8 cellular contexts compared by ENCODE assay signal in the genomic region with DNA sequence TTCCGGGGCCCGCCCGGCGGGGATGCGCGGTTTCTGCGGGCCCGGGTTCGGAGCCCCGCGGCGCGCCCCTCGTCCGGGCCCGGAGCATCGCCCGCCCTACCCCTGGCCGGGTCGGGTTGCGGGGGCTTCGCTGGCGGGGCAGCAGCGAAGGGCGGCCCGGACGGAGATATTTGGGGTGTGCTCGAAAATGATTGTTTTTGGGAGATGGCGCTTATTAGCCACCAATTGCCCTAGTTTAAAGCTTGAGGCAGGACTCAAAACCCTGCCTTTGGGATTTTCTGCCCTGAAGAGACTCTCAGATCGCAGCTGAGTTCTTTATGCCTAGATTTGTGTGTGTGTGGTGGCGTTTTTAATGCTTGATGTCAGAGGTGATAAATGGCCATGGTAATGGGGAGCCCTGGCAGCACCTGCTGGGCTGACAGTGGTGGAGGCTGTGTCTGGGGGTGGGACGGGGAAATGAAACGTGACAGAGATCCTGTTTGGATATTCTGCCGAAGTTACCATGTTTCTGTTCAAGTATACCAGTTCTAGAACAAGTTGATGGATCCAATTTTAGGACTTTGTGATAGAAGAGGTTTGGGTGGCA. TPM values are rescaled to one million over a fixed set of nuclear protein-coding genes. Genes with fewer than 3 reads are reported as not detected.
A peak's percentile ranks its signal among the peaks of the same experiment; 100 is the strongest.
DNase-seq lines count a peak whose midpoint lies in the region; ATAC-seq and TF ChIP-seq lines count a peak whose summit lies in the region.

No MANE protein-coding gene starts in this region.

- 0 to 1% (median 0%) methylated on average over 28 to 34 of the region's 34 CpGs for WGBS in psoas muscle, 3 donors

- intact Hi-C loops in psoas muscle (cut with DNase I): loop anchor here (2.0 to 5.0 kb wide), 3 partner anchors 60 to 186 kb away; a partner anchor contains a TSS

- no peaks in the 10 kb centered on the region for H3K36me3 ChIP-seq in psoas muscle (ENCODE audit: insufficient read depth in 1 of 2, low read depth in 1 of 2)

- peaks cover 17% of the 10 kb centered on the region for H3K4me1 Mint-ChIP-seq in activated CD8-positive, alpha-beta T cell treated with anti-CD3 and anti-CD28 coated beads, Interleukin-2, amount 10 ng/mL, durations not matched to agents 7 days and 5 days (ENCODE audit: low read depth)

- no peaks in the 10 kb centered on the region for H3K36me3 Mint-ChIP-seq in activated CD8-positive, alpha-beta T cell treated with anti-CD3 and anti-CD28 coated beads, Interleukin-2, amount 10 ng/mL, durations not matched to agents 7 days and 5 days (ENCODE audit: low read depth)

- H3K27me3 ChIP-seq in psoas muscle (ENCODE audit: insufficient read depth in 3 of 3, low read length in 2 of 3): no peaks in the 10 kb centered on the region

- peaks cover 28% of the 10 kb centered on the region for H3K27me3 Mint-ChIP-seq in activated CD8-positive, alpha-beta T cell treated with anti-CD3 and anti-CD28 coated beads, Interleukin-2, amount 10 ng/mL, durations not matched to agents 7 days and 5 days (ENCODE audit: low read depth)

- peak overlapping the region; percentile 76 for H3K27ac Mint-ChIP-seq in activated CD8-positive, alpha-beta T cell treated with anti-CD3 and anti-CD28 coated beads, Interleukin-2, amount 10 ng/mL, durations not matched to agents 7 days and 5 days

- H3K9me3 ChIP-seq in psoas muscle: no peaks in the 10 kb centered on the region

- TF ChIP-seq CTCF in fibroblast of villous mesenchyme (IDR thresholded peaks at IDR 0.05; ENCODE audit: insufficient read depth, low read depth, low read length): no peak
- TF ChIP-seq CTCF in psoas muscle (IDR thresholded peaks at IDR 0.05): no peak

- H3K27ac ChIP-seq in psoas muscle: peak overlapping the region; percentile 79

- POLR2A ChIA-PET in activated CD8-positive, alpha-beta T cell treated with anti-CD3 and anti-CD28 coated beads, Interleukin-2, amount 10 ng/mL, durations not matched to agents 7 days and 5 days (lab: Charles Lee): interaction anchor here (1.1 kb wide), 2 partner anchors 22 to 168 kb away, joined by 3 read pairs; no protein-coding TSS in a partner anchor

- H3K4me3 Mint-ChIP-seq in activated CD8-positive, alpha-beta T cell treated with anti-CD3 and anti-CD28 coated beads, Interleukin-2, amount 10 ng/mL, durations not matched to agents 7 days and 5 days: peak overlapping the region; percentile 86

- ATAC-seq in HG03565 (IDR thresholded peaks at IDR 0.05; ENCODE audit: unreplicated experiment) (peak; percentile 4), psoas muscle (no peak), HG03039 (IDR thresholded peaks at IDR 0.05; ENCODE audit: unreplicated experiment) (no peak)
- ATAC-seq in activated CD8-positive, alpha-beta T cell treated with anti-CD3 and anti-CD28 coated beads, Interleukin-2, amount 10 ng/mL, durations not matched to agents 7 days and 5 days: no peak

- DNase-seq in NCI-H2081 (lab: John Stamatoyannopoulos, UW) (peak; percentile 3 to 46), NCI-H2081 treated with DMSO at 0.1 percent for 48 hours (lab: John Stamatoyannopoulos, UW) (no peak), fibroblast of villous mesenchyme (ENCODE audit: low read depth) (no peak), psoas muscle (no peak), NCI-H187 treated with DMSO at 0.1 percent for 48 hours (lab: John Stamatoyannopoulos, UW) (no peak)
- DNase-seq in activated CD8-positive, alpha-beta T cell treated with anti-CD3 and anti-CD28 coated beads, Interleukin-2, amount 10 ng/mL, durations not matched to agents 7 days and 5 days: peak; percentile 46

- no peaks in the 10 kb centered on the region for H3K9me3 Mint-ChIP-seq in activated CD8-positive, alpha-beta T cell treated with anti-CD3 and anti-CD28 coated beads, Interleukin-2, amount 10 ng/mL, durations not matched to agents 7 days and 5 days (ENCODE audit: insufficient read depth)

- peaks cover 51% of the 10 kb centered on the region for H3K4me1 ChIP-seq in psoas muscle

- peak overlapping the region; percentile 88 for H3K4me3 ChIP-seq in fibroblast of villous mesenchyme (ENCODE audit: low read depth, low read length)
- peak overlapping the region; percentile 88 for H3K4me3 ChIP-seq in psoas muscle

- CTCF ChIA-PET in activated CD8-positive, alpha-beta T cell treated with anti-CD3 and anti-CD28 coated beads, Interleukin-2, amount 10 ng/mL, durations not matched to agents 7 days and 5 days (lab: Charles Lee): interaction anchor here (1.0 to 4.9 kb wide), 17 partner anchors 9 to 185 kb away, joined by 3 to 53 read pairs (median 5); a partner anchor contains a TSS

RNA-seq across cellular contexts. Expression of a gene that starts 0.6 kb away (rescaled TPM):
- total RNA-seq in activated CD8-positive, alpha-beta T cell treated with anti-CD3 and anti-CD28 coated beads, Interleukin-2, amount 10 ng/mL, durations not matched to agents 7 days and 5 days: 1 to 10 TPM; 5.2 to 6.2 TPM
- total RNA-seq in fibroblast of villous mesenchyme (8.1 and 10.4 TPM in 2 replicates), psoas muscle (10 to 100 TPM in 1 of 4 donors, 1 to 10 TPM in 3; 5.8 to 11.0 (median 6.9) TPM)
- 1 to 10 TPM; 2.6 to 9.8 (median 6.5) TPM for polyA plus RNA-seq in psoas muscle

RNA-seq across cellular contexts. Expression of a gene that starts 44.5 kb away (rescaled TPM):
- not detected for total RNA-seq in activated CD8-positive, alpha-beta T cell treated with anti-CD3 and anti-CD28 coated beads, Interleukin-2, amount 10 ng/mL, durations not matched to agents 7 days and 5 days
- total RNA-seq in fibroblast of villous mesenchyme: 12.1 and 13.9 TPM in 2 replicates
- total RNA-seq in psoas muscle: 10 to 100 TPM in 2 of 4 donors, 1 to 10 TPM in 2; 1.8 to 18.1 (median 8.7) TPM
- polyA plus RNA-seq in psoas muscle: 1 to 10 TPM; 2.2 to 4.4 (median 2.4) TPM

RNA-seq across cellular contexts. Expression of a gene that starts 58.8 kb away (rescaled TPM):
- 10 to 100 TPM; 48.9 to 50.3 TPM for total RNA-seq in activated CD8-positive, alpha-beta T cell treated with anti-CD3 and anti-CD28 coated beads, Interleukin-2, amount 10 ng/mL, durations not matched to agents 7 days and 5 days
- total RNA-seq in fibroblast of villous mesenchyme (102 and 114 TPM in 2 replicates), psoas muscle (100 to 1,000 TPM; 105 to 158 (median 128) TPM)
- polyA plus RNA-seq in psoas muscle: 100 to 1,000 TPM; 116 to 137 (median 131) TPM

Comparison
In these comparisons a context has a peak if more than half of its experiments do, and no peak if none do; other contexts are left out.
1. DNase-seq: peak in NCI-H2081 (2 of 2) and activated CD8-positive, alpha-beta T cell treated with anti-CD3 and anti-CD28 coated beads, Interleukin-2, amount 10 ng/mL, durations not matched to agents 7 days and 5 days (single experiment); none in NCI-H2081 treated with DMSO at 0.1 percent for 48 hours (single experiment), fibroblast of villous mesenchyme (single experiment), psoas muscle (0 of 2) and NCI-H187 treated with DMSO at 0.1 percent for 48 hours (single experiment).